14 cellular contexts compared by ENCODE assay signal in the genomic region with DNA sequence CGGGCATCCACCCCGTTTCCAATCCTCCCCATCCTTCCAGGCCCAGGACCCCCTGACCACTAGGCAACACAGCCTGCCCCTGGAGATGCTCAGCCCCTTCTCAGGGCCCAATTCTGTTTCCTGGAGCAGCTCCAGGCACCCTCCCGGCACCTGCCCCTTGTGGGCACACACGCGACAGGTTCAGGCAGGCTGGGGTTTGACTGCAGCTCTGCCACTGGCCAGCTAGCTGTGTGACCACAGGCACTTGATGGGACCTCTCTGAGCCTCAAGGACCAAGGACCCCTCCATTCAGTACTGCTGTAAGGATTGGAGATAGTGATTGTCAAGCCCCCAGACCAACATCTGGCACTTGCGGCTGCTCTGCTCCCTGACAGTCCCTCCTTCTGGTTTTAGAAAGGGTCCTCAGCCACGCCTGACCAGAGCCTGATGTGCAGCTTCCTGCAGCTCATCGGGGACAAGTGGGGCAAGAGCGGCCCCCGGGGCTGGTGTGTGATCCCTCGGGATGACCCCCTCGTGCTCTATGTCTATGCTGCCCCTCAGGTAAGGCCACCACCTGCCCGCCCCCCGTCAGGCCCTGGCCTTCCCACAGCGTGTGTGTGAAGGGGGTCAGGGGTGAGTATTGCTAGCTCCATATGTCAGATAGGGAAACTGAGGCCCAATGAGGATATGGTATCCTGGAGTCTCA. TPM values are rescaled to one million over a fixed set of nuclear protein-coding genes. Genes with fewer than 3 reads are reported as not detected.
DNase-seq lines count a peak whose midpoint lies in the region; ATAC-seq and TF ChIP-seq lines count a peak whose summit lies in the region.
"Had no signal": no experiment of that assay in that cellular context is flagged by ENCODE, and none has a peak within 500 bp of the region (broad histone marks: within the 10 kb centered on the region; RNA-seq: fewer than 3 reads in every experiment).

No MANE protein-coding gene starts in this region.

- H2AFZ ChIP-seq in DND-41 (ENCODE audit: low read depth, low read length): no peak overlapping the region

- no peaks in the 10 kb centered on the region for H3K79me2 ChIP-seq in DND-41 (ENCODE audit: insufficient read depth, low read length)

- H3K9me3 ChIP-seq in DND-41 (ENCODE audit: insufficient read depth, low read length, severe bottlenecking): no peaks in the 10 kb centered on the region

- no peak overlapping the region for H3K4me3 ChIP-seq in DND-41 (ENCODE audit: low read depth in 1 of 2, low read length in 2 of 2)

- ATAC-seq in activated CD4-positive, alpha-beta T cell treated with anti-CD3 and anti-CD28 coated beads for 36 hours: no peak
- ATAC-seq in DND-41 (ENCODE audit: insufficient read depth, low read depth) (peak; percentile 8; the same call in 1 of the 3 replicates), activated B cell treated with CpG ODN at 0.5 μM for 24 hours (ENCODE audit: low read depth) (no peak)

- H3K27me3 ChIP-seq in DND-41 (ENCODE audit: insufficient read depth, low read length, poor library complexity): no peaks in the 10 kb centered on the region

- no peak overlapping the region for H3K4me3 Mint-ChIP-seq in activated CD4-positive, alpha-beta T cell treated with anti-CD3 and anti-CD28 coated beads for 36 hours
- no peak overlapping the region for H3K4me3 Mint-ChIP-seq in activated B cell treated with CpG ODN at 0.5 μM for 24 hours
- H3K4me3 Mint-ChIP-seq: IgD-negative memory B cell had no signal

- peaks cover 4% of the 10 kb centered on the region for H3K9me3 Mint-ChIP-seq in activated CD4-positive, alpha-beta T cell treated with anti-CD3 and anti-CD28 coated beads for 36 hours (ENCODE audit: low read depth)
- H3K9me3 Mint-ChIP-seq in activated B cell treated with CpG ODN at 0.5 μM for 24 hours: peaks cover 5% of the 10 kb centered on the region

- H4K20me1 ChIP-seq in DND-41 (ENCODE audit: insufficient read depth, low read length): no peaks in the 10 kb centered on the region

- H3K4me2 ChIP-seq in DND-41 (ENCODE audit: insufficient read depth, low read length): no peak overlapping the region

- CTCF ChIA-PET in activated CD4-positive, alpha-beta T cell treated with anti-CD3 and anti-CD28 coated beads for 36 hours (lab: Charles Lee): interaction anchor here (0.6 to 22.3 kb wide), 7 partner anchors 7 to 259 kb away, joined by 3 to 586 read pairs (median 5); partner anchors contain the start of gene PIM1
- CTCF ChIA-PET in activated B cell treated with CpG ODN at 0.5 μM for 24 hours (lab: Charles Lee): interaction anchor here (0.6 to 9.5 kb wide), 6 partner anchors 9 to 181 kb away, joined by 3 to 113 read pairs (median 4); partner anchors contain the start of gene PIM1

- no peak for TF ChIP-seq CTCF in DND-41 (IDR thresholded peaks at IDR 0.05; ENCODE audit: borderline replicate concordance, extremely low read depth, low read length, poor library complexity, severe bottlenecking)
- TF ChIP-seq CTCF in activated B cell treated with CpG ODN at 0.5 μM for 24 hours (IDR thresholded peaks at IDR 0.05): no peak

- H3K4me1 ChIP-seq in DND-41 (ENCODE audit: insufficient read depth, low read length): peaks cover 29% of the 10 kb centered on the region

- peaks cover 3% of the 10 kb centered on the region for H3K36me3 Mint-ChIP-seq in activated CD4-positive, alpha-beta T cell treated with anti-CD3 and anti-CD28 coated beads for 36 hours (ENCODE audit: low read depth)
- peaks cover 92% of the 10 kb centered on the region for H3K36me3 Mint-ChIP-seq in activated B cell treated with CpG ODN at 0.5 μM for 24 hours (ENCODE audit: low read depth)

- POLR2A ChIA-PET in activated CD4-positive, alpha-beta T cell treated with anti-CD3 and anti-CD28 coated beads for 36 hours (lab: Charles Lee): interaction anchor here (0.6 kb wide), 1 partner anchor 246 kb away, joined by 3 read pairs; no protein-coding TSS in a partner anchor
- POLR2A ChIA-PET in activated B cell treated with CpG ODN at 0.5 μM for 24 hours (lab: Charles Lee): interaction anchor here (0.7 to 24.7 kb wide), 6 partner anchors 10 to 377 kb away, joined by 3 to 519 read pairs (median 22); partner anchors contain the start of genes FGD2 and PIM1

- H3K4me1 Mint-ChIP-seq in activated CD4-positive, alpha-beta T cell treated with anti-CD3 and anti-CD28 coated beads for 36 hours: peaks cover 55% of the 10 kb centered on the region
- H3K4me1 Mint-ChIP-seq in activated B cell treated with CpG ODN at 0.5 μM for 24 hours: peaks cover 33% of the 10 kb centered on the region

- no peaks in the 10 kb centered on the region for H3K27me3 Mint-ChIP-seq in activated CD4-positive, alpha-beta T cell treated with anti-CD3 and anti-CD28 coated beads for 36 hours
- H3K27me3 Mint-ChIP-seq in activated B cell treated with CpG ODN at 0.5 μM for 24 hours: no peaks in the 10 kb centered on the region
- H3K27me3 Mint-ChIP-seq: IgD-negative memory B cell had no signal

- H3K27ac ChIP-seq in DND-41 (ENCODE audit: low read length): no peak overlapping the region

- intact Hi-C loops in activated CD4-positive, alpha-beta T cell treated with anti-CD3 and anti-CD28 coated beads for 36 hours (cut with DNase I, micrococcal nuclease): loop anchor here in 1 of 2 experiments (10.0 kb wide), 1 partner anchor 408 kb away; the partner anchor contains the start of gene CMTR1
- intact Hi-C loops in activated B cell treated with CpG ODN at 0.5 μM for 24 hours (cut with micrococcal nuclease): loop anchor here (5.0 kb wide), 1 partner anchor 75 kb away; no protein-coding TSS in a partner anchor

- H3K27ac Mint-ChIP-seq in activated CD4-positive, alpha-beta T cell treated with anti-CD3 and anti-CD28 coated beads for 36 hours: peak overlapping the region; percentile 51
- H3K27ac Mint-ChIP-seq in activated B cell treated with CpG ODN at 0.5 μM for 24 hours: peak overlapping the region; percentile 61
- H3K27ac Mint-ChIP-seq: IgD-negative memory B cell had no signal

- no peak for DNase-seq in activated CD4-positive, alpha-beta T cell treated with anti-CD3 and anti-CD28 coated beads for 36 hours
- no peak for DNase-seq in activated CD4-positive, alpha-beta T cell treated with anti-CD3 and anti-CD28 coated beads for 4 hours
- DNase-seq in DND-41 (no peak), activated B cell treated with CpG ODN at 0.5 μM for 24 hours (no peak), islet precursor cell (peak; percentile 43), T1000 (lab: John Stamatoyannopoulos, UW) (no peak), NCI-H1417 treated with DMSO at 0.1 percent for 48 hours (lab: John Stamatoyannopoulos, UW) (no peak), NCI-H1436 (lab: John Stamatoyannopoulos, UW) (no peak)
- DNase-seq: C1 segment of cervical spinal cord, COR-L47, DMS153, NCI-H345, NCI-H526 treated with DMSO at 0.1 percent for 48 hours had no signal

- H3K9ac ChIP-seq in DND-41 (ENCODE audit: low read depth, low read length): no peak overlapping the region

- no peaks in the 10 kb centered on the region for H3K36me3 ChIP-seq in DND-41 (ENCODE audit: insufficient read depth, low read length)

RNA-seq across cellular contexts. Expression of gene FGD2, which starts 21.7 kb away (rescaled TPM):
- under 1 TPM; 0.50 to 0.63 TPM for total RNA-seq in activated CD4-positive, alpha-beta T cell treated with anti-CD3 and anti-CD28 coated beads for 36 hours
- 362 and 435 TPM in 2 replicates for total RNA-seq in activated B cell treated with CpG ODN at 0.5 μM for 24 hours

RNA-seq across cellular contexts. Expression of gene MTCH1, which starts 41.2 kb away (rescaled TPM):
- total RNA-seq in activated CD4-positive, alpha-beta T cell treated with anti-CD3 and anti-CD28 coated beads for 36 hours: 10 to 100 TPM; 72.9 to 92.9 TPM
- 128 and 133 TPM in 2 replicates for total RNA-seq in activated B cell treated with CpG ODN at 0.5 μM for 24 hours

Comparison
In these comparisons a context has a peak if more than half of its experiments do, and no peak if none do; other contexts are left out.
1. RNA of gene FGD2, which starts 21.7 kb away (total RNA-seq): 362 to 435 TPM in activated B cell treated with CpG ODN at 0.5 μM for 24 hours; 0.50 to 0.63 TPM in activated CD4-positive, alpha-beta T cell treated with anti-CD3 and anti-CD28 coated beads for 36 hours; every median in the first group is over 100 times any median in the second.